8 cellular contexts compared by ENCODE assay signal in genomic region chr17:55356440-55357328, GRCh38.
DNase-seq lines count a peak whose midpoint lies in the region; ATAC-seq and TF ChIP-seq lines count a peak whose summit lies in the region.

No MANE protein-coding gene starts in this region.

- BruUV-seq in PC-3 (replicated peaks; lab: Mats Ljungman, UMichigan): no TSS peak

- peak; percentile 70 for DNase-seq in EL
- peak; percentile 79 for DNase-seq in KG1 (lab: John Stamatoyannopoulos, UW)
- peak; percentile 93 for DNase-seq in PC-3
- DNase-seq in activated T-cell treated with anti-CD3 and anti-CD28 coated beads for 48 hours (ENCODE audit: low read depth): peak; percentile 52
- DNase-seq in fibroblast of mammary gland (ENCODE audit: low read depth): peak; percentile 71
- peak; percentile 58 for DNase-seq in neuronal stem cell (ENCODE audit: low spot score)
- DNase-seq in tibial artery: peak in 1 of 2 donors; percentile 85

- ATAC-seq in GM21825 (IDR thresholded peaks at IDR 0.05; ENCODE audit: unreplicated experiment) (peak; percentile 97), PC-3 (peak; percentile 100)

- H3K27ac ChIP-seq in PC-3 (ENCODE audit: low read length) (no peak overlapping the region), neuronal stem cell (replicated peaks; ENCODE audit: low read length) (no peak overlapping the region), tibial artery (no peak overlapping the region)

- H2BK12ac ChIP-seq in neuronal stem cell (ENCODE audit: low read length): no peak overlapping the region

- no peak overlapping the region for H2AK5ac ChIP-seq in neuronal stem cell (ENCODE audit: low read depth, low read length)

- intact Hi-C loops in PC-3 (cut with micrococcal nuclease): loop anchor here (2.0 to 5.0 kb wide), 4 partner anchors 56 to 158 kb away; no protein-coding TSS in a partner anchor
- intact Hi-C loops in tibial artery (cut with DNase I; ENCODE audit: low total_unique reads): loop anchor here (5.0 to 10.0 kb wide), 2 partner anchors 158 to 364 kb away; partner anchors contain the start of gene SMIM36

- H3K4me3 ChIP-seq in PC-3 (ENCODE audit: low read length): no peak overlapping the region
- H3K4me3 ChIP-seq in fibroblast of mammary gland (ENCODE audit: control insufficient read depth, low read depth, low read length): no peak overlapping the region
- H3K4me3 ChIP-seq in neuronal stem cell (ENCODE audit: low read length in 2 of 2): no peak overlapping the region
- H3K4me3 ChIP-seq in tibial artery: no peak overlapping the region

- H3K9me3 ChIP-seq in PC-3 (ENCODE audit: low read length) (peaks cover 11% of the 10 kb centered on the region), neuronal stem cell (replicated peaks in 1 of 2; ENCODE audit: control insufficient read depth in 2 of 2, insufficient read depth in 1 of 2, low read depth in 1 of 2, low read length in 2 of 2) (no peaks in the 10 kb centered on the region), tibial artery (peaks cover 0 to 10% (median 6%) of the 10 kb centered on the region in 3 donors)

- no peak overlapping the region for H4K91ac ChIP-seq in neuronal stem cell (ENCODE audit: low read depth, low read length, poor library complexity)

- no CpG with 5 or more reads among the region's 3 CpGs for WGBS in neuronal stem cell (ENCODE audit: extremely low coverage in 2 of 2, insufficient read length in 2 of 2, insufficient replicate concordance in 1 of 2), 2 donors

- CTCF ChIA-PET in PC-3 (lab: Charles Lee): interaction anchor here (0.6 to 2.4 kb wide), 6 partner anchors 9 to 338 kb away, joined by 3 to 10 read pairs (median 3); no protein-coding TSS in a partner anchor

- H2AFZ ChIP-seq in PC-3 (ENCODE audit: low read length): peak overlapping the region; percentile 30
- no peak overlapping the region for H2AFZ ChIP-seq in neuronal stem cell (ENCODE audit: low read length)

- no peak overlapping the region for H2BK15ac ChIP-seq in neuronal stem cell (ENCODE audit: low read length)

- H3K4ac ChIP-seq in neuronal stem cell (ENCODE audit: low read length): no peak overlapping the region

- H3K9ac ChIP-seq in PC-3 (ENCODE audit: low read length): no peak overlapping the region
- no peak overlapping the region for H3K9ac ChIP-seq in neuronal stem cell (ENCODE audit: low read depth, low read length, poor library complexity)

- peak; percentile 96 for TF ChIP-seq CTCF in PC-3 (conservative IDR thresholded peaks at IDR 0.05; ENCODE audit: low read depth, low read length)
- peak; percentile 66 for TF ChIP-seq CTCF in fibroblast of mammary gland (conservative IDR thresholded peaks at IDR 0.05; ENCODE audit: control insufficient read depth, insufficient read depth, low read depth, low read length)
- peak; percentile 65 to 71 for TF ChIP-seq CTCF in tibial artery (IDR thresholded peaks at IDR 0.05)

- H3K27me3 ChIP-seq in PC-3 (ENCODE audit: low read length) (no peaks in the 10 kb centered on the region), neuronal stem cell (ENCODE audit: control insufficient read depth in 3 of 3, insufficient read depth in 3 of 3, low read depth in 1 of 3, low read length in 3 of 3) (no peaks in the 10 kb centered on the region), tibial artery (no peaks in the 10 kb centered on the region)

- no peak overlapping the region for H3K14ac ChIP-seq in neuronal stem cell (ENCODE audit: low read length)

- H3K18ac ChIP-seq in neuronal stem cell (ENCODE audit: low read length): no peak overlapping the region

- H3K79me2 ChIP-seq in PC-3 (ENCODE audit: low read length): no peaks in the 10 kb centered on the region

- no peak overlapping the region for H2BK120ac ChIP-seq in neuronal stem cell (ENCODE audit: low read depth, low read length)

- no peaks in the 10 kb centered on the region for H3K9me2 ChIP-seq in PC-3 (replicated peaks; ENCODE audit: low read length)

- no peaks in the 10 kb centered on the region for H3K79me1 ChIP-seq in neuronal stem cell (ENCODE audit: low read depth, low read length)

- H4K8ac ChIP-seq in neuronal stem cell (ENCODE audit: low read depth, low read length): no peak overlapping the region

- no peaks in the 10 kb centered on the region for H3K4me1 ChIP-seq in PC-3 (ENCODE audit: insufficient read depth, low read length)
- H3K4me1 ChIP-seq in neuronal stem cell (ENCODE audit: control insufficient read depth in 2 of 2, insufficient read depth in 1 of 2, low read depth in 1 of 2, low read length in 2 of 2): peaks cover 0 to 1% of the 10 kb centered on the region in 2 donors
- no peaks in the 10 kb centered on the region for H3K4me1 ChIP-seq in tibial artery

- no peak overlapping the region for H3K23ac ChIP-seq in neuronal stem cell (ENCODE audit: low read depth, low read length, poor library complexity)

- no peak overlapping the region for H3K4me2 ChIP-seq in PC-3 (ENCODE audit: low read length)
- no peak overlapping the region for H3K4me2 ChIP-seq in neuronal stem cell (ENCODE audit: insufficient read depth, low read length, poor library complexity, severe bottlenecking)

- H4K20me1 ChIP-seq in PC-3 (ENCODE audit: low read length): no peaks in the 10 kb centered on the region

- no peaks in the 10 kb centered on the region for H3F3A ChIP-seq in PC-3 (ENCODE audit: low read length, unreplicated experiment)

- no peak overlapping the region for H2BK5ac ChIP-seq in neuronal stem cell (ENCODE audit: low read length)

- H3K36me3 ChIP-seq in PC-3 (ENCODE audit: low read depth, low read length) (no peaks in the 10 kb centered on the region), neuronal stem cell (replicated peaks in 1 of 2; ENCODE audit: control insufficient read depth in 2 of 2, insufficient read depth in 2 of 2, low read length in 2 of 2) (no peaks in the 10 kb centered on the region), tibial artery (no peaks in the 10 kb centered on the region)

- POLR2A ChIA-PET in PC-3 (lab: Charles Lee; ENCODE audit: unreplicated experiment): interaction anchor here (0.6 kb wide), 1 partner anchor 267 kb away, joined by 7 read pairs; no protein-coding TSS in a partner anchor
